Comparison of ENCODE assay signal across 2 cellular contexts in the genomic region with DNA sequence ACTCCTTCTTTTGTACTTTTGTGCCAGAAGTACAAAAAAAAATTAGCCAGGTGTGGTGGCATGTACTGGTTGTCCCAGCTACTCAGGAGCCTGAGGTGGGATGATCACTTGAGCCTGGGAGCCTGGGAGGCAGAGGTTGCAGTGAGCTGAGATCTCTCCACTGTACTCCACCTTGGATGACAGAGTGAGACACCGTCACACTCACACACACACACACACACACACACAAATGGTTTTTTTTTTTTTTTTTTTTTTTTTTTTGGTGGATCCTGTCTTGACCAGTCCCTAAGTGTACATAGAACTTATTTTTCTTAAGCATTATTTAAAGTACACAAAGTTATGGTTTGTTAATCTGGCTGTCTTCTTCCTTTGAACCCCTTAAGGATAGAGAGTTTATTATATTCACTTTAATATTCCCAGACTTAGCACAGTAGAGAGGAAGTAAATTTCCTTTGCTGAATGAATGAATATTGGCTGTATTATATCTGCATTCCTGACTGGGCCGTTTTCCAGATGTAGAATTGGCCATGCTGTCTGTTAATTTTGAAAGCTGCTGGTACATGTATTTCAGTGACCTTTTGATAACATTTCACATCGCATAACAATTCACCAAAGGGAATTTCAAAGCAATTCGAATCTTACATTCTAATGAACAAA.
TF ChIP-seq lines count a peak whose summit lies in the region.

No MANE protein-coding gene starts in this region.

TF ChIP-seq in HEK293, 187 proteins besides CTCF, POLR2A, EP300 and RAD21:
- TF ChIP-seq ZNF777 (tag by site-specific recombination; IDR thresholded peaks at IDR 0.05; ENCODE audit: borderline replicate concordance) = no peak
- TF ChIP-seq ZNF660 (tag by site-specific recombination; IDR thresholded peaks at IDR 0.05) = 0 out of 2 replicates have a peak, but pooled peaks have one; percentile 15
- TF ChIP-seq, protein P1, sequence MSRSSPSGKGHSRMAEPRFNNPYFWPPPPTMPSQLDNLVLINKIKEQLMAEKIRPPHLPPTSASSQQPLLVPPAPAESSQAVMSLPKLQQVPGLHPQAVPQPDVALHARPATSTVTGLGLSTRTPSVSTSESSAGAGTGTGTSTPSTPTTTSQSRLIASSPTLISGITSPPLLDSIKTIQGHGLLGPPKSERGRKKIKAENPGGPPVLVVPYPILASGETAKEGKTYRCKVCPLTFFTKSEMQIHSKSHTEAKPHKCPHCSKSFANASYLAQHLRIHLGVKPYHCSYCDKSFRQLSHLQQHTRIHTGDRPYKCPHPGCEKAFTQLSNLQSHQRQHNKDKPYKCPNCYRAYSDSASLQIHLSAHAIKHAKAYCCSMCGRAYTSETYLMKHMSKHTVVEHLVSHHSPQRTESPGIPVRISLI (tag by site-specific recombination; IDR thresholded peaks at IDR 0.05) = peak; percentile 85
TF ChIP-seq in HEK293: peak in this region for 2.

TF ChIP-seq in endothelial cell of umbilical vein, 7 proteins besides CTCF, POLR2A, EP300 and RAD21:
- TF ChIP-seq EZH2 (IDR thresholded peaks at IDR 0.05; ENCODE audit: borderline replicate concordance, low read depth, low read length, severe bottlenecking) (no peak), JUN (IDR thresholded peaks at IDR 0.05; ENCODE audit: borderline replicate concordance, insufficient read depth, insufficient read length, low read depth) (no peak), MYC (IDR thresholded peaks at IDR 0.05; ENCODE audit: low read depth, low read length) (no peak), FOS (IDR thresholded peaks at IDR 0.05; ENCODE audit: borderline replicate concordance, insufficient read depth, low read length) (no peak), POLR2AphosphoS5 (IDR thresholded peaks at IDR 0.05; ENCODE audit: insufficient read depth, low read depth, low read length) (no peak), GATA2 (IDR thresholded peaks at IDR 0.05; ENCODE audit: insufficient read depth, insufficient read length, low read depth, low read length) (no peak)
- TF ChIP-seq, protein P2, sequence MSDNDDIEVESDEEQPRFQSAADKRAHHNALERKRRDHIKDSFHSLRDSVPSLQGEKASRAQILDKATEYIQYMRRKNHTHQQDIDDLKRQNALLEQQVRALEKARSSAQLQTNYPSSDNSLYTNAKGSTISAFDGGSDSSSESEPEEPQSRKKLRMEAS (IDR thresholded peaks at IDR 0.05; ENCODE audit: insufficient read depth, insufficient read length) = no peak
TF ChIP-seq in endothelial cell of umbilical vein: peak in this region for 0.
